In genomic region chr20:58889334-58890072, GRCh38 we compare ENCODE assay signal across 8 cellular contexts. TPM values are rescaled to one million over a fixed set of nuclear protein-coding genes. Genes with fewer than 3 reads are reported as not detected.
DNase-seq lines count a peak whose midpoint lies in the region; ATAC-seq and TF ChIP-seq lines count a peak whose summit lies in the region.

No MANE protein-coding gene starts in this region.

- H3K36me3 ChIP-seq in iPS-20b (ENCODE audit: insufficient read depth, low read depth, low read length), result peaks cover 26% of the 10 kb centered on the region
- no peaks in the 10 kb centered on the region for H3K36me3 ChIP-seq in testis (ENCODE audit: low read depth, missing control alignments)

- H3K27ac ChIP-seq in iPS-20b (ENCODE audit: low read length) (no peak overlapping the region), testis (peak overlapping the region; percentile 70 to 99)

- H3K9me3 ChIP-seq in iPS-20b (ENCODE audit: insufficient read depth, low read depth, low read length), result peaks cover 4% of the 10 kb centered on the region; the same call in 1 of the 2 replicates
- no peaks in the 10 kb centered on the region for H3K9me3 ChIP-seq in testis

- peak overlapping the region; percentile 68 for H3K4me3 ChIP-seq in iPS-20b (ENCODE audit: low read length)
- peak overlapping the region; percentile 73 to 85 for H3K4me3 ChIP-seq in testis

- H3K27me3 ChIP-seq in iPS-20b (ENCODE audit: insufficient read depth, low read length), result peaks cover 7% of the 10 kb centered on the region; the same call in 1 of the 2 replicates
- H3K27me3 ChIP-seq in testis, result no peaks in the 10 kb centered on the region

- peaks cover 39% of the 10 kb centered on the region for H3K4me1 Mint-ChIP-seq in activated naive CD4-positive, alpha-beta T cell treated with anti-CD3 and anti-CD28 coated beads, Interleukin-2, amount 10 ng/mL, durations not matched to agents 7 days and 5 days

- 27 to 34% methylated on average over 58 to 77 of the region's 79 CpGs for WGBS in testis, 2 donors

- CTCF ChIA-PET in activated naive CD4-positive, alpha-beta T cell treated with anti-CD3 and anti-CD28 coated beads, Interleukin-2, amount 10 ng/mL, durations not matched to agents 7 days and 5 days (lab: Charles Lee), result interaction anchor here (0.5 to 1.4 kb wide), 2 partner anchors 238 to 579 kb away, joined by 3 to 5 read pairs; partner anchors contain the start of gene STX16

- intact Hi-C loops in testis (cut with DNase I; ENCODE audit: low total_unique reads), result loop anchor here (5.0 to 10.0 kb wide), 2 partner anchors 93 to 135 kb away; partner anchors contain the start of gene NELFCD

- peak overlapping the region; percentile 41; the same call in 1 of the 2 replicates for H3K9ac ChIP-seq in iPS-20b (ENCODE audit: low read depth, low read length)

- H3K27me3 Mint-ChIP-seq in activated naive CD4-positive, alpha-beta T cell treated with anti-CD3 and anti-CD28 coated beads, Interleukin-2, amount 10 ng/mL, durations not matched to agents 7 days and 5 days, result peaks cover 5% of the 10 kb centered on the region

- H3K4me1 ChIP-seq in iPS-20b (ENCODE audit: insufficient read depth, low read length), result peaks cover 14% of the 10 kb centered on the region
- peaks cover 12% of the 10 kb centered on the region for H3K4me1 ChIP-seq in testis

- no peak for ATAC-seq in activated naive CD4-positive, alpha-beta T cell treated with anti-CD3 and anti-CD28 coated beads, Interleukin-2, amount 50 U/mL, for 72 hours
- ATAC-seq in HG02678 (IDR thresholded peaks at IDR 0.05; ENCODE audit: unreplicated experiment), result no peak

- H3K4me3 Mint-ChIP-seq in activated naive CD4-positive, alpha-beta T cell treated with anti-CD3 and anti-CD28 coated beads, Interleukin-2, amount 10 ng/mL, durations not matched to agents 7 days and 5 days, result peak overlapping the region; percentile 91

- no peak for DNase-seq in activated naive CD4-positive, alpha-beta T cell treated with anti-CD3 and anti-CD28 coated beads, Interleukin-2, amount 10 ng/mL, durations not matched to agents 7 days and 5 days
- DNase-seq in activated naive CD4-positive, alpha-beta T cell treated with Interleukin-2 at 50 U/mL for 16 hours, result no peak
- DNase-seq in activated naive CD4-positive, alpha-beta T cell treated with anti-CD3 and anti-CD28 coated beads, Interleukin-2, amount 50 U/mL, for 72 hours (ENCODE audit: low spot score in 2 of 2), result peak in 1 of 2 donors; percentile 19
- DNase-seq in testis, result no peak
- no peak for DNase-seq in GM19240 (ENCODE audit: insufficient read length, low spot score)
- no peak for DNase-seq in T1000 (lab: John Stamatoyannopoulos, UW)

- peak overlapping the region; percentile 95 for H3K27ac Mint-ChIP-seq in activated naive CD4-positive, alpha-beta T cell treated with anti-CD3 and anti-CD28 coated beads, Interleukin-2, amount 10 ng/mL, durations not matched to agents 7 days and 5 days
- H3K27ac Mint-ChIP-seq in activated naive CD4-positive, alpha-beta T cell treated with anti-CD3 and anti-CD28 coated beads, Interleukin-2, amount 50 U/mL, for 72 hours, result peak overlapping the region; percentile 88 to 98

- TF ChIP-seq CTCF in testis (IDR thresholded peaks at IDR 0.05), result no peak

- H3K36me3 Mint-ChIP-seq in activated naive CD4-positive, alpha-beta T cell treated with anti-CD3 and anti-CD28 coated beads, Interleukin-2, amount 10 ng/mL, durations not matched to agents 7 days and 5 days, result peaks cover 13% of the 10 kb centered on the region
- H3K36me3 Mint-ChIP-seq in activated naive CD4-positive, alpha-beta T cell treated with anti-CD3 and anti-CD28 coated beads, Interleukin-2, amount 50 U/mL, for 72 hours, result peaks cover 14 to 17% of the 10 kb centered on the region in 2 donors

- H3K9me3 Mint-ChIP-seq in activated naive CD4-positive, alpha-beta T cell treated with anti-CD3 and anti-CD28 coated beads, Interleukin-2, amount 10 ng/mL, durations not matched to agents 7 days and 5 days, result no peaks in the 10 kb centered on the region
- H3K9me3 Mint-ChIP-seq in activated naive CD4-positive, alpha-beta T cell treated with anti-CD3 and anti-CD28 coated beads, Interleukin-2, amount 50 U/mL, for 72 hours, result no peaks in the 10 kb centered on the region

- no peak for TF ChIP-seq POLR2A in testis (IDR thresholded peaks at IDR 0.05)

RNA-seq across cellular contexts. Expression of gene GNAS, which starts 37.0 kb away (rescaled TPM):
- 100 to 1,000 TPM; 624 to 863 TPM for total RNA-seq in activated naive CD4-positive, alpha-beta T cell treated with anti-CD3 and anti-CD28 coated beads, Interleukin-2, amount 50 U/mL, for 72 hours
- 100 to 1,000 TPM; 880 to 885 TPM for total RNA-seq in testis
- 716 TPM for polyA plus RNA-seq in testis (ENCODE audit: insufficient read depth, low read depth, low replicate concordance)

RNA-seq across cellular contexts. Expression of gene GNAS-AS1, which starts 38.8 kb away (rescaled TPM):
- 1 to 10 TPM; 3.0 to 3.4 TPM for total RNA-seq in activated naive CD4-positive, alpha-beta T cell treated with anti-CD3 and anti-CD28 coated beads, Interleukin-2, amount 50 U/mL, for 72 hours
- 1 to 10 TPM; 3.5 to 4.4 TPM for total RNA-seq in testis
- 1.1 TPM for polyA plus RNA-seq in testis (ENCODE audit: insufficient read depth, low read depth, low replicate concordance)
